ENCODE assay signal across 1 cellular context in genomic region chr1:26122988-26123973, GRCh38.
TF ChIP-seq lines count a peak whose summit lies in the region.

No MANE protein-coding gene starts in this region.

TF ChIP-seq in A549, 52 proteins besides CTCF, POLR2A, EP300 and RAD21 (continued from another document):
- TF ChIP-seq HMGXB4 (CRISPR knock-in tag; IDR thresholded peaks at IDR 0.05; ENCODE audit: borderline replicate concordance): no peak
TF ChIP-seq in A549: peak in this region for 2.
